Comparison of ENCODE assay signal across 1 cellular context in the genomic region with DNA sequence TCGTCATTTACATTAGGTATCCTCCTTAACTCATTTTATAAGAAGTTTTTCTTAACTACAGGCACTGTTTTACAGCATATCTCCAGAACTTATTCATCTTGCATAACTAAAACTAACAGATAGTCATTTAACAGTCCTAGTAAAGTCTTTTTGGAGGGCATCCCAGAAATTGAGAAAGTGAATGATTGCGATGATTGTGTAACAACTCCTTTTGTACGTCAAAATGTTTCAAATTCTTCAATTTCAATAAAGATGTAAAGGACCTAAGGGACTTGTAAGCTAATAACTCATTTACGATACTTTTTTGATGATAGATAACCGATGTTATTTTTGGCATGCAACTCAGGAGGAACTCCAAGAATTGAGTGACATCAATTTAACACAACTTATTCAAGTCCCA.
TF ChIP-seq lines count a peak whose summit lies in the region.

No MANE protein-coding gene starts in this region.

TF ChIP-seq in SK-N-SH, 30 proteins besides CTCF, POLR2A, EP300 and RAD21 (continued from another document):
- TF ChIP-seq MEF2A (IDR thresholded peaks at IDR 0.05; ENCODE audit: borderline replicate concordance, low read depth) (no peak), FOSL2 (IDR thresholded peaks at IDR 0.05; ENCODE audit: borderline replicate concordance, low read depth) (no peak), GABPA (IDR thresholded peaks at IDR 0.05; ENCODE audit: low read depth) (no peak), EZH2phosphoT487 (IDR thresholded peaks at IDR 0.05; ENCODE audit: borderline replicate concordance, low read depth) (no peak), SMC3 (IDR thresholded peaks at IDR 0.05; ENCODE audit: low read depth, low read length) (no peak), TEAD4 (IDR thresholded peaks at IDR 0.05; ENCODE audit: borderline replicate concordance, insufficient read depth) (no peak), NRF1 (IDR thresholded peaks at IDR 0.05; ENCODE audit: low read depth, low read length) (no peak), FOXM1 (IDR thresholded peaks at IDR 0.05; ENCODE audit: low read depth) (no peak), CHD2 (IDR thresholded peaks at IDR 0.05; ENCODE audit: low read length, partially characterized antibody) (no peak)
